In the genomic region with DNA sequence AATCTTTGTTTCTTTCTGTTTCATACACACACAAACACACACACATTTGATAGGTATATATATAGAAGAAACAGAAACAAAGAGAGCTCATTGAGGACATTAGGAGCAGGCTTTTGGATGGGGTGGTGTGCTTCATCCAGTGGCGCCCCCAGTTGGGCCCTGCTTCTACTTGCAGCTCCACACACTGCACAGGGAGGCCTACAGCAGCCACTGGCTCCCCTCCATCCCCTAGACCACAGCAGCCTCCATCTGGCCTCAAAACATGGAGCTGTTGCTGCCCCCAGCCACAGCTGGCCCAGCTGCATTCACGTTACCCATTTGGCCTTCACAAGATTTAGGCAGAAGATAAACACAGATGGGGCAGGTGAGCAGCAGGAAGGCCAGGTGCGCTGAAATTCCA, we compare ENCODE assay signal across 15 cellular contexts. TPM values are rescaled to one million over a fixed set of nuclear protein-coding genes. Genes with fewer than 3 reads are reported as not detected.
DNase-seq lines count a peak whose midpoint lies in the region; ATAC-seq, FAIRE-seq and TF ChIP-seq lines count a peak whose summit lies in the region.
"Had no signal": no experiment of that assay in that cellular context is flagged by ENCODE, and none has a peak within 500 bp of the region (broad histone marks: within the 10 kb centered on the region; RNA-seq: fewer than 3 reads in every experiment).

No MANE protein-coding gene starts in this region.

- no peaks in the 10 kb centered on the region for H3K9me3 ChIP-seq in K562 (replicated peaks; ENCODE audit: control insufficient read depth, insufficient read depth, low read depth, low read length)
- no peaks in the 10 kb centered on the region for H3K9me3 ChIP-seq in CD8-positive, alpha-beta T cell (ENCODE audit: low read length)
- H3K9me3 ChIP-seq: ascending aorta had no signal

- H2AFZ ChIP-seq in K562 (ENCODE audit: low read depth, low read length) = no peak overlapping the region

- no peak overlapping the region for H3K9ac ChIP-seq in K562 (ENCODE audit: insufficient read depth in 1 of 2, low read depth in 2 of 2, low read length in 2 of 2)

- no peak overlapping the region for H3K27ac ChIP-seq in K562 (ENCODE audit: extremely low read depth, low read depth, low read length)
- no peak overlapping the region for H3K27ac ChIP-seq in CD8-positive, alpha-beta T cell (ENCODE audit: low read depth, low read length)
- H3K27ac ChIP-seq: ascending aorta had no signal

- no peaks in the 10 kb centered on the region for H3K4me1 Mint-ChIP-seq in natural killer cell
- no peaks in the 10 kb centered on the region for H3K4me1 Mint-ChIP-seq in natural killer cell treated with Interleukin-12 subunit alpha and Interleukin-12 subunit beta and Interleukin-15 and Interleukin-18, amount 100 ng/mL, for 72 hours (ENCODE audit: low read depth in 2 of 2)
- peaks cover 5% of the 10 kb centered on the region for H3K4me1 Mint-ChIP-seq in type B pancreatic cell (ENCODE audit: unreplicated experiment)
- no peaks in the 10 kb centered on the region for H3K4me1 Mint-ChIP-seq in CD8-positive, alpha-beta T cell (ENCODE audit: low read depth)
- H3K4me1 Mint-ChIP-seq: CD4-positive, alpha-beta memory T cell; T-cell had no signal

- H3K36me3 Mint-ChIP-seq in natural killer cell = no peaks in the 10 kb centered on the region
- no peaks in the 10 kb centered on the region for H3K36me3 Mint-ChIP-seq in natural killer cell treated with Interleukin-12 subunit alpha and Interleukin-12 subunit beta and Interleukin-15 and Interleukin-18, amount 100 ng/mL, for 72 hours
- H3K36me3 Mint-ChIP-seq in type B pancreatic cell = no peaks in the 10 kb centered on the region
- no peaks in the 10 kb centered on the region for H3K36me3 Mint-ChIP-seq in CD8-positive, alpha-beta T cell
- H3K36me3 Mint-ChIP-seq: CD4-positive, alpha-beta memory T cell; IgD-negative memory B cell; naive B cell; T-cell had no signal

- no peak for TF ChIP-seq CTCF in natural killer cell (IDR thresholded peaks at IDR 0.05)
- peak; percentile 32 to 39 (median 38); a peak in 5 of 6 replicates for TF ChIP-seq CTCF in K562 (IDR thresholded peaks at IDR 0.05 in 2 of 3, conservative IDR thresholded peaks at IDR 0.05 in 1 of 3; ENCODE audit: insufficient read depth in 2 of 3, low read depth in 1 of 3, low read length in 3 of 3)
- TF ChIP-seq CTCF in type B pancreatic cell (conservative IDR thresholded peaks at IDR 0.05) = peak; percentile 20
- TF ChIP-seq CTCF in CD8-positive, alpha-beta T cell (IDR thresholded peaks at IDR 0.05) = no peak

- no peaks in the 10 kb centered on the region for H3K36me3 ChIP-seq in K562 (ENCODE audit: control insufficient read depth, insufficient read depth, low read length)
- H3K36me3 ChIP-seq in CD8-positive, alpha-beta T cell (ENCODE audit: insufficient read depth, low read length) = no peaks in the 10 kb centered on the region
- H3K36me3 ChIP-seq: ascending aorta had no signal

- ATAC-seq in natural killer cell = peak in 2 of 3 donors; percentile 26 to 54
- no peak for ATAC-seq in natural killer cell treated with Interleukin-12 subunit alpha and Interleukin-12 subunit beta and Interleukin-15 and Interleukin-18, amount 100 ng/mL, for 72 hours
- peak; percentile 87 for ATAC-seq in K562
- no peak for ATAC-seq in CD8-positive, alpha-beta T cell
- ATAC-seq: T-cell had no signal

- no TSS peak for BruUV-seq in K562 (replicated peaks; lab: Mats Ljungman, UMichigan)

- no peaks in the 10 kb centered on the region for H3K27me3 ChIP-seq in K562 (ENCODE audit: control insufficient read depth in 2 of 2, insufficient read depth in 2 of 2, low read length in 2 of 2)
- H3K27me3 ChIP-seq in CD8-positive, alpha-beta T cell (ENCODE audit: insufficient read depth, low read length) = no peaks in the 10 kb centered on the region
- H3K27me3 ChIP-seq: ascending aorta had no signal

- no peak overlapping the region for H3K4me3 ChIP-seq in K562
- no peak overlapping the region for H3K4me3 ChIP-seq in CD8-positive, alpha-beta T cell (ENCODE audit: low read depth, low read length)
- H3K4me3 ChIP-seq: ascending aorta, smooth muscle cell had no signal

- no peaks in the 10 kb centered on the region for H3K79me2 ChIP-seq in K562 (ENCODE audit: control insufficient read depth, insufficient read depth, low read length)

- TF ChIP-seq POLR2A in K562 (conservative IDR thresholded peaks at IDR 0.05) = no peak

- H3K4me3 Mint-ChIP-seq in natural killer cell (no peak overlapping the region), type B pancreatic cell (no peak overlapping the region)
- H3K4me3 Mint-ChIP-seq in natural killer cell treated with Interleukin-12 subunit alpha and Interleukin-12 subunit beta and Interleukin-15 and Interleukin-18, amount 100 ng/mL, for 72 hours = no peak overlapping the region
- no peak overlapping the region for H3K4me3 Mint-ChIP-seq in CD8-positive, alpha-beta T cell
- H3K4me3 Mint-ChIP-seq: CD4-positive, alpha-beta memory T cell; IgD-negative memory B cell; naive B cell; T-cell had no signal

- H4K20me1 ChIP-seq in K562 (replicated peaks; ENCODE audit: control insufficient read depth, insufficient read depth, low read length) = no peaks in the 10 kb centered on the region

- TF ChIP-seq EP300 in K562 (IDR thresholded peaks at IDR 0.05; ENCODE audit: low read length) = no peak

- no peaks in the 10 kb centered on the region for H3K4me1 ChIP-seq in K562 (replicated peaks in 1 of 2; ENCODE audit: control insufficient read depth in 2 of 2, insufficient read depth in 2 of 2, low read length in 2 of 2)
- H3K4me1 ChIP-seq in CD8-positive, alpha-beta T cell (ENCODE audit: insufficient read depth, low read length) = no peaks in the 10 kb centered on the region
- H3K4me1 ChIP-seq: ascending aorta had no signal

- H3K27me3 Mint-ChIP-seq in natural killer cell (ENCODE audit: low read depth in 2 of 2) = no peaks in the 10 kb centered on the region
- peaks cover 0 to 8% of the 10 kb centered on the region in 2 donors for H3K27me3 Mint-ChIP-seq in natural killer cell treated with Interleukin-12 subunit alpha and Interleukin-12 subunit beta and Interleukin-15 and Interleukin-18, amount 100 ng/mL, for 72 hours
- H3K27me3 Mint-ChIP-seq in type B pancreatic cell = peaks cover 5% of the 10 kb centered on the region
- H3K27me3 Mint-ChIP-seq in CD8-positive, alpha-beta T cell (ENCODE audit: low read depth) = no peaks in the 10 kb centered on the region
- H3K27me3 Mint-ChIP-seq: CD4-positive, alpha-beta memory T cell; IgD-negative memory B cell; naive B cell; T-cell had no signal

- in situ Hi-C loops in K562 (cut with MboI) = no loop called here

- H3K9me1 ChIP-seq in K562 (ENCODE audit: control insufficient read depth, insufficient read depth, low read length) = no peaks in the 10 kb centered on the region

- intact Hi-C loops in natural killer cell (cut with micrococcal nuclease) (no loop called here), K562 (cut with micrococcal nuclease) (no loop called here)
- intact Hi-C loops in CD8-positive, alpha-beta T cell (cut with DNase I, micrococcal nuclease) = no loop called here

- CTCF ChIA-PET in K562 (lab: Yijun Ruan, JAX; ENCODE audit: low intra/inter-chr PET ratio) = no interaction called here
- CTCF ChIA-PET in CD8-positive, alpha-beta T cell (lab: Charles Lee) = no interaction called here

- H3K4me2 ChIP-seq in K562 (ENCODE audit: insufficient read depth, low read length) = no peak overlapping the region
- H3K4me2 ChIP-seq: smooth muscle cell had no signal

- no peak overlapping the region for H3K27ac Mint-ChIP-seq in natural killer cell
- H3K27ac Mint-ChIP-seq in natural killer cell treated with Interleukin-12 subunit alpha and Interleukin-12 subunit beta and Interleukin-15 and Interleukin-18, amount 100 ng/mL, for 72 hours = no peak overlapping the region
- no peak overlapping the region for H3K27ac Mint-ChIP-seq in type B pancreatic cell
- H3K27ac Mint-ChIP-seq in CD8-positive, alpha-beta T cell = no peak overlapping the region
- H3K27ac Mint-ChIP-seq: IgD-negative memory B cell, T-cell had no signal

- TF ChIP-seq RAD21 in K562 (CRISPR knock-in tag; conservative IDR thresholded peaks at IDR 0.05 in 1 of 2, IDR thresholded peaks at IDR 0.05 in 1 of 2) = peak in 1 of 2 experiments; percentile 34; a peak in 2 of 4 replicates

- WGBS in K562 (ENCODE audit: insufficient coverage, low coverage, missing lambda C conversion rate) = 41% methylated on average over 3 of the region's 3 CpGs

- DNase-seq in natural killer cell (no peak), Kasumi-1 (lab: John Stamatoyannopoulos, UW) (peak; percentile 12 to 13), K562 (ENCODE audit: extremely low read depth in 1 of 4, low spot score in 3 of 4) (peak in 1 of 4 experiments; percentile 27), type B pancreatic cell (ENCODE audit: extremely low spot score, unreplicated experiment) (no peak), NCI-H1436 (lab: John Stamatoyannopoulos, UW) (no peak), amygdala (lab: John Stamatoyannopoulos, UW) (no peak)
- no peak for DNase-seq in natural killer cell treated with Interleukin-12 subunit alpha and Interleukin-12 subunit beta and Interleukin-15 and Interleukin-18, amount 100 ng/mL, for 72 hours (ENCODE audit: low spot score)
- DNase-seq in CD8-positive, alpha-beta T cell = no peak
- DNase-seq: naive B cell, NCI-H526 treated with DMSO at 0.1 percent for 48 hours had no signal

- H3K9me3 Mint-ChIP-seq in natural killer cell (no peaks in the 10 kb centered on the region), type B pancreatic cell (no peaks in the 10 kb centered on the region)
- H3K9me3 Mint-ChIP-seq in natural killer cell treated with Interleukin-12 subunit alpha and Interleukin-12 subunit beta and Interleukin-15 and Interleukin-18, amount 100 ng/mL, for 72 hours = no peaks in the 10 kb centered on the region
- H3K9me3 Mint-ChIP-seq in CD8-positive, alpha-beta T cell = no peaks in the 10 kb centered on the region
- H3K9me3 Mint-ChIP-seq: CD4-positive, alpha-beta memory T cell; IgD-negative memory B cell; naive B cell; T-cell had no signal

- no peak for FAIRE-seq in K562 (lab: Jason Lieb, UNC)

- POLR2A ChIA-PET in K562 (lab: Yijun Ruan, JAX) = interaction anchor here (0.6 to 1.5 kb wide), 2 partner anchors 13 to 351 kb away, joined by 3 read pairs; no protein-coding TSS in a partner anchor
- POLR2A ChIA-PET in CD8-positive, alpha-beta T cell (lab: Charles Lee) = no interaction called here

RNA-seq across cellular contexts. Expression of gene NF1, which starts 33.1 kb away (rescaled TPM):
- 10 to 100 TPM; 30.3 to 40.7 (median 38.8) TPM for total RNA-seq in natural killer cell
- total RNA-seq in natural killer cell treated with Interleukin-12 subunit alpha and Interleukin-12 subunit beta and Interleukin-15 and Interleukin-18, amount 100 ng/mL, for 72 hours = 10 to 100 TPM; 34.6 to 45.1 TPM
- 108 and 331 TPM in 2 replicates for total RNA-seq in K562 (2011; cell fraction: chromatin; rRNA removed; ENCODE audit: low replicate concordance)
- 49.7 and 67.6 TPM in 2 replicates for total RNA-seq in K562 (2011; cell fraction: nucleolus; rRNA removed)
- total RNA-seq in K562 (2011; cell fraction: nucleoplasm; rRNA removed) = 113 and 152 TPM in 2 replicates
- total RNA-seq in K562 (2014; rRNA removed) = 13.4 and 16.7 TPM in 2 replicates
- total RNA-seq in K562 (2014; rRNA removed; fragmentation: Illumina TruSeq; extraction: Trizol) = 26.3 TPM in 2 replicates
- 24.3 and 24.6 TPM in 2 replicates for total RNA-seq in K562 (2015; rRNA removed; fragmentation: Illumina TruSeq; extraction: Trizol)
- total RNA-seq in K562 (2021) = 36.5 and 41.9 TPM in 2 replicates
- 16.7 and 29.3 TPM in 2 replicates for polyA plus RNA-seq in K562 (2011; rRNA removed)
- polyA plus RNA-seq in K562 (2011; cell fraction: cytosol; rRNA removed) = 16.4 and 18.7 TPM in 2 replicates
- 41.9 and 61.1 TPM in 2 replicates for polyA plus RNA-seq in K562 (2011; cell fraction: nucleus; rRNA removed)
- 16.3 and 16.9 TPM in 2 replicates for polyA plus RNA-seq in K562 (2012)
- 23.9 and 30.8 TPM in 2 replicates for polyA plus RNA-seq in K562 (2014; fragmentation: Illumina TruSeq; extraction: Trizol)
- 1 to 10 TPM; 3.4 to 7.5 TPM for polyA plus RNA-seq in K562 (2014; fragmentation: Nextera tagmentation; extraction: Ambion mirVana)
- polyA plus RNA-seq in K562 (2014; rRNA removed) = 14.0 and 15.4 TPM in 2 replicates
- polyA minus RNA-seq in K562 (2011; rRNA and poly(A)+ RNA removed) = 132 and 170 TPM in 2 replicates
- 35.1 and 79.9 TPM in 2 replicates for polyA minus RNA-seq in K562 (2011; cell fraction: cytosol; rRNA and poly(A)+ RNA removed)
- 84.1 and 101 TPM in 2 replicates for polyA minus RNA-seq in K562 (2011; cell fraction: nucleus; rRNA and poly(A)+ RNA removed)
- 62.6 and 69.9 TPM in 2 replicates for total RNA-seq in type B pancreatic cell (ENCODE audit: low replicate concordance)
- total RNA-seq in CD8-positive, alpha-beta T cell = 10 to 100 TPM; 14.9 to 18.7 TPM

Comparison
In these comparisons a context has a peak if more than half of its experiments do, and no peak if none do; other contexts are left out.
1. ATAC-seq: peak in natural killer cell (2 of 3) and K562 (single experiment); none in natural killer cell treated with Interleukin-12 subunit alpha and Interleukin-12 subunit beta and Interleukin-15 and Interleukin-18, amount 100 ng/mL, for 72 hours (0 of 2) and CD8-positive, alpha-beta T cell (single experiment).
2. DNase-seq: peak in Kasumi-1 (2 of 2); none in natural killer cell (single experiment), natural killer cell treated with Interleukin-12 subunit alpha and Interleukin-12 subunit beta and Interleukin-15 and Interleukin-18, amount 100 ng/mL, for 72 hours (single experiment), type B pancreatic cell (single experiment), NCI-H1436 (single experiment), CD8-positive, alpha-beta T cell (0 of 7) and amygdala (0 of 56).
3. CTCF ChIP-seq: peak in K562 (3 of 3) and type B pancreatic cell (single experiment); none in natural killer cell (single experiment) and CD8-positive, alpha-beta T cell (single experiment).